1 cellular context compared by ENCODE assay signal in genomic region chr6:147618927-147619326, GRCh38.
TF ChIP-seq lines count a peak whose summit lies in the region.

No MANE protein-coding gene starts in this region.

TF ChIP-seq in IMR-90, 13 proteins besides CTCF, POLR2A, EP300 and RAD21 (continued from another document):
- no peak for TF ChIP-seq RCOR1 (IDR thresholded peaks at IDR 0.05; ENCODE audit: insufficient replicate concordance, low read length)
